12 cellular contexts compared by ENCODE assay signal in the genomic region with DNA sequence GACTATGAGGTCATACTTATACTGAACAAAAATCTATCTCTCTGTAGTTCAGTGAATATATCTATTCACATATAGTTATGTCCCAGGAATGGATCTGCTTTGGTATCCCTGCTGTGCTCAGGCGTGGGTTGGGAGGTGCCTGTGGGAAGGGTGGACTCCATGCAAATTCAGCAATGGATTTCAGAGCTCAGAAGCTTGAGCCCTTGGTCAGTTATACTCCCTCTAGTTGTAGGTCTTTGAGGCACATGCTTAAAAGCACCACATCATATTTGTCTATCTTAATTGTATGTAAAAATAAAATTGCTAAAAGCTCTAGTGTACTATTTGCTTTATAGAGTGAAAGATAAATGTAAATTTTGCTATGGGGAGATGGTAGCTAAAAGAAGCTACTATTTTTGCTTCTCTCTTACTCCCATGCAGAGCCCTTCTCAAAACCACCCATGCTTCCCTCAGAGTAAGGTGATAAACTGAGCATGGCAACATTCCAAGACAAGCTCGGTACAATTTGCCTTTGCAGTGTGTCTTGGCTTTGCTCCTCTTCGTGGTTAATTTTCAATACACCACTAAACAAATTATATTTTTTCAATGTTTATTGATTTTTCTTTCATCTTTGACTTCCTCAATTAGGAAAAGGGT. TPM values are rescaled to one million over a fixed set of nuclear protein-coding genes. Genes with fewer than 3 reads are reported as not detected.
DNase-seq lines count a peak whose midpoint lies in the region; ATAC-seq, FAIRE-seq and TF ChIP-seq lines count a peak whose summit lies in the region.
"Had no signal": no experiment of that assay in that cellular context is flagged by ENCODE, and none has a peak within 500 bp of the region (broad histone marks: within the 10 kb centered on the region; RNA-seq: fewer than 3 reads in every experiment).

No MANE protein-coding gene starts in this region.

- CTCF ChIA-PET in A549 (lab: Yijun Ruan, JAX) = interaction anchor here (1.0 kb wide), 1 partner anchor 171 kb away, joined by 3 read pairs; no protein-coding TSS in a partner anchor

- no peak for TF ChIP-seq CTCF in A549 (IDR thresholded peaks at IDR 0.05)

- ATAC-seq in A549 (no peak), HG03095 (IDR thresholded peaks at IDR 0.05; ENCODE audit: unreplicated experiment) (no peak)
- ATAC-seq: gastroesophageal sphincter had no signal

- TF ChIP-seq POLR2A in A549 (IDR thresholded peaks at IDR 0.05; ENCODE audit: low read length) = no peak

- no peak for TF ChIP-seq RAD21 in A549 (conservative IDR thresholded peaks at IDR 0.05 in 1 of 2, IDR thresholded peaks at IDR 0.05 in 1 of 2)

- in situ Hi-C loops in HAP-1 (cut with MboI; ENCODE audit: low sequenced_read_pairs) = no loop called here

- H3K4me3 ChIP-seq in A549 (no peak overlapping the region), HAP-1 (no peak overlapping the region)
- H3K4me3 ChIP-seq: gastroesophageal sphincter had no signal

- no peaks in the 10 kb centered on the region for H3K27me3 ChIP-seq in HAP-1 (ENCODE audit: low read depth)
- H3K27me3 ChIP-seq: gastroesophageal sphincter had no signal

- 25% methylated on average over 3 of the region's 3 CpGs for WGBS in A549 (ENCODE audit: missing lambda C conversion rate)

- H3K36me3 ChIP-seq in HAP-1 (replicated peaks) = no peaks in the 10 kb centered on the region

- H3K4me2 ChIP-seq in A549 = peak overlapping the region; percentile 40; the same call in 1 of the 3 replicates

- H3K4me1 ChIP-seq in A549 (peaks cover 18% of the 10 kb centered on the region), HAP-1 (no peaks in the 10 kb centered on the region)

- H3K9me3 ChIP-seq in A549 (0 out of 3 replicates have a peak, but pooled peaks cover 4% of the 10 kb centered on the region), HAP-1 (no peaks in the 10 kb centered on the region)
- H3K9me3 ChIP-seq: gastroesophageal sphincter had no signal

- H3K27ac ChIP-seq in A549 = no peak overlapping the region
- H3K27ac ChIP-seq: gastroesophageal sphincter had no signal

- TF ChIP-seq EP300 in A549 (IDR thresholded peaks at IDR 0.05) = no peak

- POLR2A ChIA-PET in A549 (lab: Yijun Ruan, JAX) = no interaction called here

- FAIRE-seq in A549 (lab: Jason Lieb, UNC) = no peak

- DNase-seq in A549 (ENCODE audit: low read depth in 1 of 2, low spot score in 1 of 2) (no peak), HCEC 1CT (peak; percentile 20), astrocyte of the hippocampus (ENCODE audit: low read depth, low spot score) (peak; percentile 42), iPS-NIHi7 (ENCODE audit: extremely low spot score) (peak; percentile 18), cortex of kidney (lab: John Stamatoyannopoulos, UW) (no peak), HAP-1 (ENCODE audit: low spot score in 2 of 2) (no peak), NCI-H1048 (lab: John Stamatoyannopoulos, UW) (no peak)
- DNase-seq: activated CD4-positive, CD25-positive, alpha-beta regulatory T cell treated with anti-CD3 and anti-CD28 coated beads, Interleukin-2, amount 50 U/mL, for 72 hours; NCI-H446 treated with DMSO at 0.1 percent for 48 hours; SHP77 treated with DMSO at 0.1 percent for 48 hours had no signal

TF ChIP-seq in A549, 52 proteins besides CTCF, POLR2A, EP300 and RAD21:
- no peak for TF ChIP-seq ZNF302 (CRISPR knock-in tag; IDR thresholded peaks at IDR 0.05)

RNA-seq across cellular contexts. Expression of gene SLC16A7, which starts 54.9 kb away (rescaled TPM):
- 0.23 and 0.54 TPM in 2 replicates for polyA plus RNA-seq in A549 (2011; rRNA removed)
- 0.03 and 0.04 TPM in 2 replicates for polyA plus RNA-seq in A549 (2012; cell fraction: cytosol; rRNA removed)
- 0.01 TPM in 2 replicates for polyA plus RNA-seq in A549 (2012; cell fraction: nucleus; rRNA removed)
- 0.14 to 0.45 TPM (median 0.17 TPM) in 3 replicates for polyA plus RNA-seq in A549 (2017; fragmentation: RNase III; extraction: RNeasy Plus Mini Kit Qiagen cat#74134 plus additional on column Dnase treatment)
- 0.68 and 1.5 TPM in 2 replicates for polyA minus RNA-seq in A549 (2011; rRNA and poly(A)+ RNA removed)

Comparison
In these comparisons a context has a peak if more than half of its experiments do, and no peak if none do; other contexts are left out.
1. DNase-seq: peak in HCEC 1CT (single experiment), astrocyte of the hippocampus (single experiment) and iPS-NIHi7 (single experiment); none in A549 (0 of 2), cortex of kidney (single experiment), HAP-1 (0 of 2) and NCI-H1048 (single experiment).